ENCODE assay signal across 16 cellular contexts in the genomic region with DNA sequence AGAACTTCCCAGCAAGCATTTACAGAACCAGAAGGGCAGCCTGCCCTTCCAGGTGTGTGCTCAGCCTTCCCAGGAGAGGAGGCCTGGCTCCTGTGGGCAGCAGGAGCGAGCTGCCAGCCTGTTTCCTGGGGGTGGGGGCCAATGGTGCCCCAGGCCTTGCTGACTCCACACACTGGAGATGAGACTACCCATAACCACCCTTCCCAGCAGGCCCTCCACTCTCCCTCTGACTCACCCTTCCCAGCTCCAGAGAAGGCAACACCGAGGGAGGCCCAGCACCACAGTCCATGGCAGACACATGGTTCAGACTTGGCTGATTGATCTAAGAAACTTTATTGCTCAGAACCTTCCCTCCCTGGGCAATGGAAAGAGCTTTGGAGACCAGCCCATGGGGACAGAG. TPM values are rescaled to one million over a fixed set of nuclear protein-coding genes. Genes with fewer than 3 reads are reported as not detected.
DNase-seq lines count a peak whose midpoint lies in the region; ATAC-seq and TF ChIP-seq lines count a peak whose summit lies in the region.
"Had no signal": no experiment of that assay in that cellular context is flagged by ENCODE, and none has a peak within 500 bp of the region (broad histone marks: within the 10 kb centered on the region; RNA-seq: fewer than 3 reads in every experiment).

No MANE protein-coding gene starts in this region.

- H3K79me2 ChIP-seq in hepatocyte, result peaks cover 14% of the 10 kb centered on the region

- POLR2A ChIA-PET in AG04450 (lab: Yijun Ruan, JAX), result interaction anchor here (1.2 kb wide), 1 partner anchor 17 kb away, joined by 6 read pairs; a partner anchor contains a TSS
- POLR2A ChIA-PET in HEK293 (lab: Yijun Ruan, JAX), result interaction anchor here (1.1 to 2.0 kb wide), 2 partner anchors 27 to 52 kb away, joined by 3 to 5 read pairs; a partner anchor contains a TSS

- peak overlapping the region; percentile 31 for H3K27ac ChIP-seq in AG04450 (ENCODE audit: low read depth, low read length)
- no peak overlapping the region for H3K27ac ChIP-seq in HEK293 (ENCODE audit: extremely low read depth, low read depth, low read length)
- no peak overlapping the region for H3K27ac ChIP-seq in hepatocyte
- no peak overlapping the region for H3K27ac ChIP-seq in upper lobe of right lung
- no peak overlapping the region for H3K27ac ChIP-seq in prostate gland
- H3K27ac ChIP-seq: breast epithelium, ovary had no signal

- no peak for DNase-seq in AG04450 (ENCODE audit: low read depth, low spot score)
- peak; percentile 64 for DNase-seq in amniotic epithelial cell (ENCODE audit: low read depth)
- peak; percentile 8 for DNase-seq in hepatocyte (ENCODE audit: low spot score)
- no peak for DNase-seq in upper lobe of right lung
- DNase-seq in prostate gland (ENCODE audit: low spot score), result no peak
- DNase-seq in NCI-H2029 treated with DMSO at 0.1 percent for 48 hours (lab: John Stamatoyannopoulos, UW), result no peak
- DNase-seq: activated CD4-positive, alpha-beta T cell treated with anti-CD3 and anti-CD28 coated beads, Interleukin-2, amount 50 U/mL, for 4 hours; activated naive CD4-positive, alpha-beta T cell treated with anti-CD3 and anti-CD28 coated beads for 36 hours; CD8-positive, alpha-beta memory T cell; DMS79 treated with DMSO at 0.1 percent for 48 hours; Kasumi-1; NCI-H1417 treated with DMSO at 0.1 percent for 48 hours had no signal

- ATAC-seq in GM18867 (IDR thresholded peaks at IDR 0.05; ENCODE audit: unreplicated experiment) (no peak), upper lobe of right lung (no peak)

- no peaks in the 10 kb centered on the region for H3K9me3 ChIP-seq in AG04450 (ENCODE audit: control insufficient read depth, insufficient read depth, low read length)
- H3K9me3 ChIP-seq in HEK293 (ENCODE audit: control insufficient read depth, insufficient read depth, low read depth, low read length), result no peaks in the 10 kb centered on the region
- no peaks in the 10 kb centered on the region for H3K9me3 ChIP-seq in hepatocyte (ENCODE audit: low read depth)
- H3K9me3 ChIP-seq in upper lobe of right lung, result no peaks in the 10 kb centered on the region
- no peaks in the 10 kb centered on the region for H3K9me3 ChIP-seq in prostate gland
- H3K9me3 ChIP-seq: breast epithelium, ovary had no signal

- no peak for TF ChIP-seq POLR2A in prostate gland (IDR thresholded peaks at IDR 0.05)

- no peaks in the 10 kb centered on the region for H4K20me1 ChIP-seq in hepatocyte (ENCODE audit: insufficient read depth, poor library complexity, severe bottlenecking)

- H3K4me3 ChIP-seq in AG04450 (ENCODE audit: low read depth, low read length) (no peak overlapping the region), HEK293 (ENCODE audit: low read depth, low read length) (no peak overlapping the region), hepatocyte (no peak overlapping the region), upper lobe of right lung (no peak overlapping the region), prostate gland (no peak overlapping the region)
- H3K4me3 ChIP-seq: breast epithelium, ovary had no signal

- CTCF ChIA-PET in AG04450 (lab: Charles Lee), result interaction anchor here (1.7 to 3.1 kb wide), 2 partner anchors 52 to 106 kb away, joined by 4 to 17 read pairs; no protein-coding TSS in a partner anchor
- CTCF ChIA-PET in HEK293 (lab: Yijun Ruan, JAX), result no interaction called here

- no peak overlapping the region for H2AFZ ChIP-seq in hepatocyte

- H3K27me3 ChIP-seq in AG04450 (ENCODE audit: control insufficient read depth, insufficient read depth, low read length), result no peaks in the 10 kb centered on the region
- no peaks in the 10 kb centered on the region for H3K27me3 ChIP-seq in hepatocyte
- no peaks in the 10 kb centered on the region for H3K27me3 ChIP-seq in upper lobe of right lung
- no peaks in the 10 kb centered on the region for H3K27me3 ChIP-seq in prostate gland (replicated peaks; ENCODE audit: insufficient read depth)
- H3K27me3 ChIP-seq: breast epithelium, ovary had no signal

- H3K4me1 ChIP-seq in HEK293 (ENCODE audit: control insufficient read depth, insufficient read depth, low read length) (peaks cover 3% of the 10 kb centered on the region; the same call in 1 of the 2 replicates), hepatocyte (ENCODE audit: insufficient read depth) (no peaks in the 10 kb centered on the region), upper lobe of right lung (peaks cover 13% of the 10 kb centered on the region), prostate gland (replicated peaks) (no peaks in the 10 kb centered on the region)

- intact Hi-C loops in upper lobe of right lung (cut with DNase I) (no loop called here), prostate gland (cut with DNase I) (loop anchor here (5.0 to 10.0 kb wide), 2 partner anchors 52 to 106 kb away; a partner anchor contains a TSS)

- H3K36me3 ChIP-seq in HEK293 (ENCODE audit: control insufficient read depth in 2 of 2, insufficient read depth in 1 of 2, low read length in 2 of 2) (peaks cover 0 to 42% of the 10 kb centered on the region in 2 experiments; a peak in 2 of 3 replicates), hepatocyte (replicated peaks; ENCODE audit: insufficient read depth, low read depth) (no peaks in the 10 kb centered on the region), upper lobe of right lung (peaks cover 11% of the 10 kb centered on the region), prostate gland (peaks cover 0 to 3% of the 10 kb centered on the region in 2 donors)
- H3K36me3 ChIP-seq: breast epithelium, ovary had no signal

- H3K9me2 ChIP-seq in hepatocyte (replicated peaks; ENCODE audit: insufficient read depth), result no peaks in the 10 kb centered on the region

- no peak overlapping the region for H3K4me2 ChIP-seq in hepatocyte

- no peak for TF ChIP-seq CTCF in AG04450 (IDR thresholded peaks at IDR 0.05; ENCODE audit: low read depth, low read length)
- TF ChIP-seq CTCF in HEK293 (tag by site-specific recombination; IDR thresholded peaks at IDR 0.05), result no peak
- TF ChIP-seq CTCF in hepatocyte (IDR thresholded peaks at IDR 0.05; ENCODE audit: poor library complexity), result no peak
- no peak for TF ChIP-seq CTCF in upper lobe of right lung (IDR thresholded peaks at IDR 0.05)
- no peak for TF ChIP-seq CTCF in prostate gland (IDR thresholded peaks at IDR 0.05)

- WGBS in hepatocyte (ENCODE audit: low lambda C conversion rate, missing lambda C conversion rate), result 96% methylated on average over 2 of the region's 2 CpGs
- 79% methylated on average over 2 of the region's 2 CpGs for WGBS in prostate gland

TF ChIP-seq in HEK293, 187 proteins besides CTCF, POLR2A, EP300 and RAD21 (continues in another document):
- no peak for TF ChIP-seq ZNF19 (tag by site-specific recombination; IDR thresholded peaks at IDR 0.05; ENCODE audit: low read depth)
- no peak for TF ChIP-seq ZNF529 (tag by site-specific recombination; IDR thresholded peaks at IDR 0.05; ENCODE audit: insufficient replicate concordance)
- TF ChIP-seq, protein P1, sequence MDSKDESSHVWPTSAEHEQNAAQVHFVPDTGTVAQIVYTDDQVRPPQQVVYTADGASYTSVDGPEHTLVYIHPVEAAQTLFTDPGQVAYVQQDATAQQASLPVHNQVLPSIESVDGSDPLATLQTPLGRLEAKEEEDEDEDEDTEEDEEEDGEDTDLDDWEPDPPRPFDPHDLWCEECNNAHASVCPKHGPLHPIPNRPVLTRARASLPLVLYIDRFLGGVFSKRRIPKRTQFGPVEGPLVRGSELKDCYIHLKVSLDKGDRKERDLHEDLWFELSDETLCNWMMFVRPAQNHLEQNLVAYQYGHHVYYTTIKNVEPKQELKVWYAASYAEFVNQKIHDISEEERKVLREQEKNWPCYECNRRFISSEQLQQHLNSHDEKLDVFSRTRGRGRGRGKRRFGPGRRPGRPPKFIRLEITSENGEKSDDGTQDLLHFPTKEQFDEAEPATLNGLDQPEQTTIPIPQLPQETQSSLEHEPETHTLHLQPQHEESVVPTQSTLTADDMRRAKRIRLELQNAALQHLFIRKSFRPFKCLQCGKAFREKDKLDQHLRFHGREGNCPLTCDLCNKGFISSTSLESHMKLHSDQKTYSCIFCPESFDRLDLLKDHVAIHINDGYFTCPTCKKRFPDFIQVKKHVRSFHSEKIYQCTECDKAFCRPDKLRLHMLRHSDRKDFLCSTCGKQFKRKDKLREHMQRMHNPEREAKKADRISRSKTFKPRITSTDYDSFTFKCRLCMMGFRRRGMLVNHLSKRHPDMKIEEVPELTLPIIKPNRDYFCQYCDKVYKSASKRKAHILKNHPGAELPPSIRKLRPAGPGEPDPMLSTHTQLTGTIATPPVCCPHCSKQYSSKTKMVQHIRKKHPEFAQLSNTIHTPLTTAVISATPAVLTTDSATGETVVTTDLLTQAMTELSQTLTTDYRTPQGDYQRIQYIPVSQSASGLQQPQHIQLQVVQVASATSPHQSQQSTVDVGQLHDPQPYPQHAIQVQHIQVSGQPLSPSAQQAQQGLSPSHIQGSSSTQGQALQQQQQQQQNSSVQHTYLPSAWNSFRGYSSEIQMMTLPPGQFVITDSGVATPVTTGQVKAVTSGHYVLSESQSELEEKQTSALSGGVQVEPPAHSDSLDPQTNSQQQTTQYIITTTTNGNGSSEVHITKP (tag by site-specific recombination; IDR thresholded peaks at IDR 0.05), result peak; percentile 48
- TF ChIP-seq ZNF37A (tag by site-specific recombination; IDR thresholded peaks at IDR 0.05), result no peak
- peak; percentile 79 for TF ChIP-seq ZIC2 (tag by site-specific recombination; IDR thresholded peaks at IDR 0.05)

RNA-seq across cellular contexts. Expression of a gene that starts 1.8 kb away (rescaled TPM):
- polyA plus RNA-seq in AG04450 (2011; rRNA removed) (0.67 and 0.79 TPM in 2 replicates), hepatocyte (0.39 and 0.66 TPM in 2 replicates)
- polyA minus RNA-seq in AG04450 (2011; rRNA and poly(A)+ RNA removed), result 0.51 and 1.3 TPM in 2 replicates
- total RNA-seq in hepatocyte (1.5 and 2.2 TPM in 2 replicates), upper lobe of right lung (1.8 TPM), prostate gland (1 to 10 TPM; 2.5 TPM)

RNA-seq across cellular contexts. Expression of a gene that starts 4.1 kb away (rescaled TPM):
- polyA plus RNA-seq in AG04450 (2011; rRNA removed), result 210 and 272 TPM in 2 replicates
- 118 and 162 TPM in 2 replicates for polyA minus RNA-seq in AG04450 (2011; rRNA and poly(A)+ RNA removed)
- total RNA-seq in hepatocyte, result 105 and 128 TPM in 2 replicates
- polyA plus RNA-seq in hepatocyte, result 195 and 228 TPM in 2 replicates
- 72.7 TPM for total RNA-seq in upper lobe of right lung
- total RNA-seq in prostate gland, result 100 to 1,000 TPM; 106 to 175 TPM

RNA-seq across cellular contexts. Expression of a gene that starts 16.3 kb away (rescaled TPM):
- polyA plus RNA-seq in AG04450 (2011; rRNA removed) (2.4 and 4.5 TPM in 2 replicates), hepatocyte (3.1 and 4.8 TPM in 2 replicates)
- polyA minus RNA-seq in AG04450 (2011; rRNA and poly(A)+ RNA removed), result 5.6 and 17.0 TPM in 2 replicates
- total RNA-seq in hepatocyte (6.2 and 9.1 TPM in 2 replicates), upper lobe of right lung (20.6 TPM), prostate gland (10 to 100 TPM; 26.3 to 33.7 TPM)

RNA-seq across cellular contexts. Expression of a gene that starts 16.5 kb away (rescaled TPM):
- polyA plus RNA-seq in AG04450 (2011; rRNA removed) (5.9 and 8.6 TPM in 2 replicates), hepatocyte (12.4 and 13.0 TPM in 2 replicates)
- 6.0 and 8.0 TPM in 2 replicates for polyA minus RNA-seq in AG04450 (2011; rRNA and poly(A)+ RNA removed)
- total RNA-seq in hepatocyte (6.9 and 8.1 TPM in 2 replicates), upper lobe of right lung (8.3 TPM), prostate gland (10 to 100 TPM; 15.6 to 21.4 TPM)

RNA-seq across cellular contexts. Expression of a gene that starts 17.6 kb away (rescaled TPM):
- polyA plus RNA-seq in AG04450 (2011; rRNA removed), result 31.6 and 42.3 TPM in 2 replicates
- polyA minus RNA-seq in AG04450 (2011; rRNA and poly(A)+ RNA removed), result 33.0 and 40.9 TPM in 2 replicates
- total RNA-seq in hepatocyte, result 27.3 and 30.9 TPM in 2 replicates
- polyA plus RNA-seq in hepatocyte, result 62.1 and 75.2 TPM in 2 replicates
- 33.3 TPM for total RNA-seq in upper lobe of right lung
- total RNA-seq in prostate gland, result 10 to 100 TPM; 78.5 to 80.6 TPM

Comparison
In these comparisons a context has a peak if more than half of its experiments do, and no peak if none do; other contexts are left out.
1. DNase-seq: peak in amniotic epithelial cell (single experiment) and hepatocyte (single experiment); none in AG04450 (single experiment), upper lobe of right lung (single experiment), prostate gland (single experiment) and NCI-H2029 treated with DMSO at 0.1 percent for 48 hours (single experiment).